In genomic region chr1:27572679-27573426, GRCh38 we compare ENCODE assay signal across 8 cellular contexts. TPM values are rescaled to one million over a fixed set of nuclear protein-coding genes. Genes with fewer than 3 reads are reported as not detected.
DNase-seq lines count a peak whose midpoint lies in the region; ATAC-seq and TF ChIP-seq lines count a peak whose summit lies in the region.

No MANE protein-coding gene starts in this region.

- H3K9me3 Mint-ChIP-seq in CD4-positive, CD25-positive, alpha-beta regulatory T cell = peaks cover 0 to 1% (median 0%) of the 10 kb centered on the region in 7 donors
- no peaks in the 10 kb centered on the region for H3K9me3 Mint-ChIP-seq in T-cell

- no peaks in the 10 kb centered on the region for H3K36me3 ChIP-seq in CD4-positive, CD25-positive, alpha-beta regulatory T cell (ENCODE audit: control insufficient read depth, insufficient read depth, low read length)
- H3K36me3 ChIP-seq in heart right ventricle (peaks cover 0 to 3% (median 0%) of the 10 kb centered on the region in 9 donors), psoas muscle (ENCODE audit: insufficient read depth in 1 of 2, low read depth in 1 of 2) (no peaks in the 10 kb centered on the region)

- H3K4me3 Mint-ChIP-seq in CD4-positive, CD25-positive, alpha-beta regulatory T cell = no peak overlapping the region
- no peak overlapping the region for H3K4me3 Mint-ChIP-seq in T-cell

- peaks cover 2% of the 10 kb centered on the region for H3K27me3 ChIP-seq in CD4-positive, CD25-positive, alpha-beta regulatory T cell (ENCODE audit: control insufficient read depth, insufficient read depth, low read length)
- H3K27me3 ChIP-seq in heart right ventricle (peaks cover 0 to 20% (median 0%) of the 10 kb centered on the region in 7 donors), psoas muscle (ENCODE audit: insufficient read depth in 3 of 3, low read length in 2 of 3) (no peaks in the 10 kb centered on the region)

- POLR2A ChIA-PET in T-cell (lab: Charles Lee) = no interaction called here

- ATAC-seq in CD4-positive, CD25-positive, alpha-beta regulatory T cell (ENCODE audit: low read depth in 2 of 2) = no peak
- ATAC-seq in T-cell (replicated peaks in 1 of 4) (no peak), heart right ventricle (no peak), psoas muscle (peak in 2 of 4 donors; percentile 18), GM18870 (IDR thresholded peaks at IDR 0.05; ENCODE audit: unreplicated experiment) (no peak), GM18505 (IDR thresholded peaks at IDR 0.05; ENCODE audit: unreplicated experiment) (no peak)

- CTCF ChIA-PET in T-cell (lab: Charles Lee) = interaction anchor here (0.6 to 1.4 kb wide), 3 partner anchors 17 to 195 kb away, joined by 3 to 5 read pairs (median 3); no protein-coding TSS in a partner anchor

- TF ChIP-seq CTCF in heart right ventricle (IDR thresholded peaks at IDR 0.05) = no peak
- no peak for TF ChIP-seq CTCF in psoas muscle (IDR thresholded peaks at IDR 0.05)

- peak overlapping the region; percentile 52 to 68 (median 64) for H3K27ac Mint-ChIP-seq in CD4-positive, CD25-positive, alpha-beta regulatory T cell
- peak overlapping the region; percentile 4 to 50 for H3K27ac Mint-ChIP-seq in T-cell

- peaks cover 4% of the 10 kb centered on the region for H3K27me3 Mint-ChIP-seq in CD4-positive, CD25-positive, alpha-beta regulatory T cell
- H3K27me3 Mint-ChIP-seq in T-cell = no peaks in the 10 kb centered on the region

- H3K4me3 ChIP-seq in CD4-positive, CD25-positive, alpha-beta regulatory T cell (ENCODE audit: low read depth, low read length) = no peak overlapping the region
- H3K4me3 ChIP-seq in heart right ventricle = peak overlapping the region in 2 of 10 donors; percentile 0
- H3K4me3 ChIP-seq in psoas muscle = peak overlapping the region; percentile 51

- H3K36me3 Mint-ChIP-seq in CD4-positive, CD25-positive, alpha-beta regulatory T cell = no peaks in the 10 kb centered on the region
- H3K36me3 Mint-ChIP-seq in T-cell = no peaks in the 10 kb centered on the region

- peaks cover 0 to 61% (median 21%) of the 10 kb centered on the region in 4 donors for H3K4me1 Mint-ChIP-seq in CD4-positive, CD25-positive, alpha-beta regulatory T cell
- H3K4me1 Mint-ChIP-seq in T-cell = peaks cover 37 to 49% (median 46%) of the 10 kb centered on the region in 3 donors

- intact Hi-C loops in heart right ventricle (cut with DNase I) = no loop called here
- intact Hi-C loops in psoas muscle (cut with DNase I) = no loop called here

- no peak overlapping the region for H3K27ac ChIP-seq in CD4-positive, CD25-positive, alpha-beta regulatory T cell (ENCODE audit: insufficient read depth, low read length, poor library complexity, severe bottlenecking)
- peak overlapping the region; percentile 72 to 98 (median 93) for H3K27ac ChIP-seq in heart right ventricle
- H3K27ac ChIP-seq in psoas muscle = peak overlapping the region; percentile 94

- no peaks in the 10 kb centered on the region for H3K9me3 ChIP-seq in CD4-positive, CD25-positive, alpha-beta regulatory T cell (ENCODE audit: control insufficient read depth in 2 of 2, low read length in 2 of 2)
- H3K9me3 ChIP-seq in heart right ventricle = no peaks in the 10 kb centered on the region
- no peaks in the 10 kb centered on the region for H3K9me3 ChIP-seq in psoas muscle

- no peak for TF ChIP-seq POLR2A in GM18505 (IDR thresholded peaks at IDR 0.05; ENCODE audit: borderline replicate concordance, extremely low read depth, insufficient read depth, insufficient read length)

- 46 to 51% methylated on average over 14 of the region's 14 CpGs for WGBS in heart right ventricle, 2 donors
- WGBS in psoas muscle, 3 donors = 23 to 33% (median 27%) methylated on average over 14 of the region's 14 CpGs

- no peak for DNase-seq in CD4-positive, CD25-positive, alpha-beta regulatory T cell
- DNase-seq in T-cell (no peak), heart right ventricle (peak in 1 of 2 donors; percentile 31), psoas muscle (peak; percentile 61 to 81), hypothalamus (lab: John Stamatoyannopoulos, UW) (no peak), MV-4-11 (lab: John Stamatoyannopoulos, UW) (no peak)

- peaks cover 17% of the 10 kb centered on the region for H3K4me1 ChIP-seq in CD4-positive, CD25-positive, alpha-beta regulatory T cell (ENCODE audit: control insufficient read depth, insufficient read depth, low read length, poor library complexity, severe bottlenecking)
- H3K4me1 ChIP-seq in heart right ventricle (peaks cover 69 to 97% (median 92%) of the 10 kb centered on the region in 9 donors), psoas muscle (peaks cover 93% of the 10 kb centered on the region)

RNA-seq across cellular contexts. Expression of gene AHDC1, which starts 31.1 kb away (rescaled TPM):
- total RNA-seq in CD4-positive, CD25-positive, alpha-beta regulatory T cell = 26.2 TPM
- polyA plus RNA-seq in CD4-positive, CD25-positive, alpha-beta regulatory T cell = 1 to 10 TPM in 1 of 4 donors, under 1 TPM in 3; 0.07 to 1.4 (median 0.50) TPM
- total RNA-seq in T-cell = 10 to 100 TPM; 21.9 to 26.4 (median 23.1) TPM
- total RNA-seq in heart right ventricle = 10 to 100 TPM; 32.2 to 53.1 (median 42.9) TPM
- 10 to 100 TPM; 17.0 to 33.7 TPM for polyA plus RNA-seq in heart right ventricle
- total RNA-seq in psoas muscle = 10 to 100 TPM; 35.9 to 65.2 (median 59.0) TPM
- 10 to 100 TPM in 1 of 3 donors, 1 to 10 TPM in 2; 6.4 to 19.8 (median 9.7) TPM for polyA plus RNA-seq in psoas muscle

Comparison
In these comparisons a context has a peak if more than half of its experiments do, and no peak if none do; other contexts are left out.
1. DNase-seq: peak in psoas muscle (2 of 2); none in CD4-positive, CD25-positive, alpha-beta regulatory T cell (0 of 3), T-cell (0 of 34), hypothalamus (0 of 51) and MV-4-11 (single experiment).